17 cellular contexts compared by ENCODE assay signal in the genomic region with DNA sequence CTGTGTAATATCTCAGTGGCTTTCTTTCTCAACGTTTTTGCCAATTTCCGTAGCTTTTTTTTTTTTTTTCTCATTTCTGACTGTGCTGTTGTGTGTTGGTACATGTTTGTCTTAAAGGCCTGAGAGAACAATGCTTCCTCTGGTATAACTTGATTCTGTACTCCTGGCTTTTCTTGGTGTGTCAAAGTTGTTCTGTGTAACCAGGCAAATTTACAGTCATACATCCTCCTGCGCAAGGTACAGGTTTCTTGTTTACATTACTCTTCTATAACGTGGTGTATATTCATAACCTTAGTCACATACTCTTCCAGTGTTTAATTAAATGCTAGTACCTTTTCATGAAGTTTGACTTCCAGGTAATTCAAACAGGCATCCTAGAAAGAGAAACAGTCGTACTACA. TPM values are rescaled to one million over a fixed set of nuclear protein-coding genes. Genes with fewer than 3 reads are reported as not detected.
DNase-seq lines count a peak whose midpoint lies in the region; ATAC-seq and TF ChIP-seq lines count a peak whose summit lies in the region.
"Had no signal": no experiment of that assay in that cellular context is flagged by ENCODE, and none has a peak within 500 bp of the region (broad histone marks: within the 10 kb centered on the region; RNA-seq: fewer than 3 reads in every experiment).

No MANE protein-coding gene starts in this region.

- no peak overlapping the region for H3K27ac Mint-ChIP-seq in activated CD4-positive, alpha-beta T cell treated with anti-CD3 and anti-CD28 coated beads for 36 hours
- H3K27ac Mint-ChIP-seq: CD4-positive, CD25-positive, alpha-beta regulatory T cell; T-helper 1 cell treated with Interleukin-12 subunit alpha and Interleukin-12 subunit beta and Interleukin-4 antibody, amounts not matched to agents 30 μg/mL and 1 μg/mL, for 36 hours had no signal

- DNase-seq in activated CD4-positive, alpha-beta T cell treated with anti-CD3 and anti-CD28 coated beads for 36 hours, result no peak
- no peak for DNase-seq in activated CD4-positive, alpha-beta T cell treated with anti-CD3 and anti-CD28 coated beads for 48 hours
- DNase-seq in RWPE2 (ENCODE audit: low spot score), result no peak
- peak; percentile 38 for DNase-seq in fibroblast of the aortic adventitia (ENCODE audit: low read depth)
- no peak for DNase-seq in spleen
- no peak for DNase-seq in vagina (ENCODE audit: extremely low spot score in 2 of 2)
- no peak for DNase-seq in medulla oblongata (ENCODE audit: extremely low spot score)
- DNase-seq: 8988T; activated CD4-positive, CD25-positive, alpha-beta regulatory T cell; activated gamma-delta T cell treated with Interleukin-2 at 50 U/mL for 16 hours; CD4-positive, CD25-positive, alpha-beta regulatory T cell; Karpas-422; NCI-H1694 had no signal

- ATAC-seq in activated CD4-positive, alpha-beta T cell treated with anti-CD3 and anti-CD28 coated beads for 36 hours, result peak; percentile 42
- ATAC-seq in RWPE2 (ENCODE audit: low read depth) (peak; percentile 28; the same call in 1 of the 3 replicates), HG02852 (IDR thresholded peaks at IDR 0.05; ENCODE audit: unreplicated experiment) (no peak)

- H3K36me3 Mint-ChIP-seq in activated CD4-positive, alpha-beta T cell treated with anti-CD3 and anti-CD28 coated beads for 36 hours (ENCODE audit: low read depth), result no peaks in the 10 kb centered on the region
- H3K36me3 Mint-ChIP-seq: CD4-positive, CD25-positive, alpha-beta regulatory T cell had no signal

- H3K27me3 ChIP-seq in RWPE2 (ENCODE audit: insufficient read depth, poor library complexity, severe bottlenecking) (no peaks in the 10 kb centered on the region), spleen (replicated peaks in 1 of 7) (no peaks in the 10 kb centered on the region), vagina (no peaks in the 10 kb centered on the region)
- H3K27me3 ChIP-seq: gastroesophageal sphincter had no signal

- WGBS in spleen, 5 donors, result 61 to 79% (median 71%) methylated on average over 5 of the region's 5 CpGs

- TF ChIP-seq POLR2A in spleen (IDR thresholded peaks at IDR 0.05) (no peak), vagina (IDR thresholded peaks at IDR 0.05) (no peak)

- CTCF ChIA-PET in activated CD4-positive, alpha-beta T cell treated with anti-CD3 and anti-CD28 coated beads for 36 hours (lab: Charles Lee), result interaction anchor here (0.9 to 1.4 kb wide), 3 partner anchors 10 to 75 kb away, joined by 3 to 4 read pairs (median 4); no protein-coding TSS in a partner anchor

- TF ChIP-seq CTCF in RWPE2 (IDR thresholded peaks at IDR 0.05; ENCODE audit: poor library complexity, severe bottlenecking) (no peak), fibroblast of the aortic adventitia (IDR thresholded peaks at IDR 0.05; ENCODE audit: insufficient read depth, low read length) (no peak), spleen (IDR thresholded peaks at IDR 0.05 in 8 of 11, conservative IDR thresholded peaks at IDR 0.05 in 3 of 11) (no peak), vagina (IDR thresholded peaks at IDR 0.05) (no peak)

- H3K4me3 Mint-ChIP-seq in activated CD4-positive, alpha-beta T cell treated with anti-CD3 and anti-CD28 coated beads for 36 hours, result no peak overlapping the region
- H3K4me3 Mint-ChIP-seq: CD4-positive, CD25-positive, alpha-beta regulatory T cell; T-helper 1 cell treated with Interleukin-12 subunit alpha and Interleukin-12 subunit beta and Interleukin-4 antibody, amounts not matched to agents 30 μg/mL and 1 μg/mL, for 36 hours had no signal

- H3K4me1 ChIP-seq in RWPE2 (ENCODE audit: insufficient read depth, poor library complexity, severe bottlenecking) (peaks cover 37% of the 10 kb centered on the region), spleen (peaks cover 3 to 19% (median 12%) of the 10 kb centered on the region in 6 donors), vagina (peaks cover 28% of the 10 kb centered on the region)
- H3K4me1 ChIP-seq: parathyroid adenoma had no signal

- POLR2A ChIA-PET in activated CD4-positive, alpha-beta T cell treated with anti-CD3 and anti-CD28 coated beads for 36 hours (lab: Charles Lee), result no interaction called here

- H3K4me3 ChIP-seq in RWPE2 (ENCODE audit: severe bottlenecking) (no peak overlapping the region), fibroblast of the aortic adventitia (ENCODE audit: low read depth, low read length) (no peak overlapping the region), spleen (no peak overlapping the region), vagina (no peak overlapping the region)
- H3K4me3 ChIP-seq: gastroesophageal sphincter had no signal

- H3K36me3 ChIP-seq in RWPE2 (ENCODE audit: low read depth) (no peaks in the 10 kb centered on the region), spleen (no peaks in the 10 kb centered on the region), vagina (no peaks in the 10 kb centered on the region)
- H3K36me3 ChIP-seq: gastroesophageal sphincter had no signal

- H3K9me3 Mint-ChIP-seq in activated CD4-positive, alpha-beta T cell treated with anti-CD3 and anti-CD28 coated beads for 36 hours (ENCODE audit: low read depth), result no peaks in the 10 kb centered on the region
- H3K9me3 Mint-ChIP-seq: CD4-positive, CD25-positive, alpha-beta regulatory T cell; T-helper 1 cell treated with Interleukin-12 subunit alpha and Interleukin-12 subunit beta and Interleukin-4 antibody, amounts not matched to agents 30 μg/mL and 1 μg/mL, for 36 hours had no signal

- intact Hi-C loops in activated CD4-positive, alpha-beta T cell treated with anti-CD3 and anti-CD28 coated beads for 36 hours (cut with DNase I, micrococcal nuclease), result no loop called here
- intact Hi-C loops in spleen (cut with DNase I; ENCODE audit: low total_unique reads), result no loop called here
- intact Hi-C loops in vagina (cut with DNase I), result no loop called here

- H3K4me1 Mint-ChIP-seq in activated CD4-positive, alpha-beta T cell treated with anti-CD3 and anti-CD28 coated beads for 36 hours, result peaks cover 9% of the 10 kb centered on the region

- peak overlapping the region; percentile 45 for H3K27ac ChIP-seq in RWPE2 (ENCODE audit: poor library complexity, severe bottlenecking)
- peak overlapping the region in 7 of 8 donors; percentile 23 to 67 (median 45) for H3K27ac ChIP-seq in spleen
- no peak overlapping the region for H3K27ac ChIP-seq in vagina
- H3K27ac ChIP-seq: parathyroid adenoma had no signal

- H3K27me3 Mint-ChIP-seq in activated CD4-positive, alpha-beta T cell treated with anti-CD3 and anti-CD28 coated beads for 36 hours, result no peaks in the 10 kb centered on the region

- no peaks in the 10 kb centered on the region for H3K9me3 ChIP-seq in RWPE2 (ENCODE audit: severe bottlenecking)
- no peaks in the 10 kb centered on the region for H3K9me3 ChIP-seq in spleen
- H3K9me3 ChIP-seq in vagina, result no peaks in the 10 kb centered on the region
- H3K9me3 ChIP-seq: gastroesophageal sphincter had no signal

RNA-seq across cellular contexts. Expression of a gene that starts 8.3 kb away (rescaled TPM):
- 1 to 10 TPM; 5.5 to 6.4 TPM for total RNA-seq in activated CD4-positive, alpha-beta T cell treated with anti-CD3 and anti-CD28 coated beads for 36 hours
- 44.2 and 77.9 TPM in 2 replicates for total RNA-seq in fibroblast of the aortic adventitia (ENCODE audit: low replicate concordance)
- total RNA-seq in spleen, result 10 to 100 TPM; 28.5 to 69.7 (median 54.2) TPM
- polyA plus RNA-seq in spleen, result 10 to 100 TPM; 20.5 to 38.5 (median 28.5) TPM
- total RNA-seq in vagina, result 32.2 TPM
